15 cellular contexts compared by ENCODE assay signal in genomic region chr1:26704629-26705028, GRCh38. TPM values are rescaled to one million over a fixed set of nuclear protein-coding genes. Genes with fewer than 3 reads are reported as not detected.
DNase-seq lines count a peak whose midpoint lies in the region; ATAC-seq and TF ChIP-seq lines count a peak whose summit lies in the region.
"Had no signal": no experiment of that assay in that cellular context is flagged by ENCODE, and none has a peak within 500 bp of the region (broad histone marks: within the 10 kb centered on the region; RNA-seq: fewer than 3 reads in every experiment).

No MANE protein-coding gene starts in this region.

- peak overlapping the region; percentile 82 for H3K27ac ChIP-seq in RWPE2 (ENCODE audit: poor library complexity, severe bottlenecking)
- no peak overlapping the region for H3K27ac ChIP-seq in upper lobe of right lung

- H3K9me3 ChIP-seq in RWPE2 (ENCODE audit: severe bottlenecking) (no peaks in the 10 kb centered on the region), upper lobe of right lung (no peaks in the 10 kb centered on the region)

- H3K27ac Mint-ChIP-seq in natural killer cell (peak overlapping the region in 1 of 2 donors; percentile 85), glutamatergic neuron (ENCODE audit: unreplicated experiment) (peak overlapping the region; percentile 62)
- peak overlapping the region in 1 of 2 donors; percentile 70 for H3K27ac Mint-ChIP-seq in natural killer cell treated with Interleukin-12 subunit alpha and Interleukin-12 subunit beta and Interleukin-15 and Interleukin-18, amount 100 ng/mL, for 72 hours

- H3K4me1 Mint-ChIP-seq in natural killer cell, result peaks cover 29 to 43% of the 10 kb centered on the region in 2 donors
- H3K4me1 Mint-ChIP-seq in natural killer cell treated with Interleukin-12 subunit alpha and Interleukin-12 subunit beta and Interleukin-15 and Interleukin-18, amount 100 ng/mL, for 72 hours (ENCODE audit: low read depth in 2 of 2), result peaks cover 21 to 42% of the 10 kb centered on the region in 2 donors
- peaks cover 25% of the 10 kb centered on the region for H3K4me1 Mint-ChIP-seq in glutamatergic neuron (ENCODE audit: low read depth, unreplicated experiment)

- H3K4me1 ChIP-seq in RWPE2 (ENCODE audit: insufficient read depth, poor library complexity, severe bottlenecking) (peaks cover 77% of the 10 kb centered on the region), upper lobe of right lung (peaks cover 87% of the 10 kb centered on the region)

- DNase-seq in natural killer cell, result no peak
- no peak for DNase-seq in natural killer cell treated with Interleukin-12 subunit alpha and Interleukin-12 subunit beta and Interleukin-15 and Interleukin-18, amount 100 ng/mL, for 72 hours (ENCODE audit: low spot score)
- DNase-seq in RWPE2 (ENCODE audit: low spot score), result no peak
- DNase-seq in glutamatergic neuron, result no peak
- DNase-seq in ureter (ENCODE audit: low spot score), result peak; percentile 37
- DNase-seq in upper lobe of right lung, result no peak
- no peak for DNase-seq in Ammon's horn (ENCODE audit: low spot score)
- DNase-seq: activated CD4-positive, alpha-beta T cell treated with anti-CD3 and anti-CD28 coated beads for 48 hours; anterior cingulate cortex; dorsolateral prefrontal cortex; NCI-H2029; NCI-H526 treated with DMSO at 0.1 percent for 48 hours; RPMI8226 had no signal

- TF ChIP-seq CTCF in natural killer cell (IDR thresholded peaks at IDR 0.05), result no peak
- TF ChIP-seq CTCF in RWPE2 (IDR thresholded peaks at IDR 0.05; ENCODE audit: poor library complexity, severe bottlenecking), result no peak
- TF ChIP-seq CTCF in glutamatergic neuron (IDR thresholded peaks at IDR 0.05; ENCODE audit: partially characterized antibody, unreplicated experiment), result no peak
- TF ChIP-seq CTCF in upper lobe of right lung (IDR thresholded peaks at IDR 0.05), result no peak

- H3K27me3 Mint-ChIP-seq in natural killer cell (ENCODE audit: low read depth in 2 of 2) (no peaks in the 10 kb centered on the region), glutamatergic neuron (ENCODE audit: unreplicated experiment) (no peaks in the 10 kb centered on the region)
- no peaks in the 10 kb centered on the region for H3K27me3 Mint-ChIP-seq in natural killer cell treated with Interleukin-12 subunit alpha and Interleukin-12 subunit beta and Interleukin-15 and Interleukin-18, amount 100 ng/mL, for 72 hours

- H3K36me3 ChIP-seq in RWPE2 (ENCODE audit: low read depth), result peaks cover 43% of the 10 kb centered on the region
- H3K36me3 ChIP-seq in upper lobe of right lung, result no peaks in the 10 kb centered on the region

- H3K4me3 ChIP-seq in RWPE2 (ENCODE audit: severe bottlenecking) (no peak overlapping the region), upper lobe of right lung (no peak overlapping the region)
- H3K4me3 ChIP-seq: skin epidermis had no signal

- peak overlapping the region; percentile 31 for H3K4me3 Mint-ChIP-seq in natural killer cell
- H3K4me3 Mint-ChIP-seq in natural killer cell treated with Interleukin-12 subunit alpha and Interleukin-12 subunit beta and Interleukin-15 and Interleukin-18, amount 100 ng/mL, for 72 hours, result no peak overlapping the region
- H3K4me3 Mint-ChIP-seq in glutamatergic neuron (ENCODE audit: unreplicated experiment), result no peak overlapping the region

- H3K36me3 Mint-ChIP-seq in natural killer cell (no peaks in the 10 kb centered on the region), glutamatergic neuron (ENCODE audit: unreplicated experiment) (no peaks in the 10 kb centered on the region)
- peaks cover 4% of the 10 kb centered on the region for H3K36me3 Mint-ChIP-seq in natural killer cell treated with Interleukin-12 subunit alpha and Interleukin-12 subunit beta and Interleukin-15 and Interleukin-18, amount 100 ng/mL, for 72 hours

- H3K9me3 Mint-ChIP-seq in natural killer cell, result no peaks in the 10 kb centered on the region
- no peaks in the 10 kb centered on the region for H3K9me3 Mint-ChIP-seq in natural killer cell treated with Interleukin-12 subunit alpha and Interleukin-12 subunit beta and Interleukin-15 and Interleukin-18, amount 100 ng/mL, for 72 hours
- H3K9me3 Mint-ChIP-seq in glutamatergic neuron (ENCODE audit: unreplicated experiment), result no peaks in the 10 kb centered on the region

- H3K27me3 ChIP-seq in RWPE2 (ENCODE audit: insufficient read depth, poor library complexity, severe bottlenecking) (no peaks in the 10 kb centered on the region), upper lobe of right lung (no peaks in the 10 kb centered on the region)
- H3K27me3 ChIP-seq: dorsolateral prefrontal cortex had no signal

- ATAC-seq in natural killer cell (no peak), RWPE2 (ENCODE audit: low read depth) (no peak), upper lobe of right lung (no peak), HG03378 (IDR thresholded peaks at IDR 0.05; ENCODE audit: unreplicated experiment) (no peak)
- ATAC-seq in natural killer cell treated with Interleukin-12 subunit alpha and Interleukin-12 subunit beta and Interleukin-15 and Interleukin-18, amount 100 ng/mL, for 72 hours, result no peak

- intact Hi-C loops in natural killer cell (cut with micrococcal nuclease), result no loop called here
- intact Hi-C loops in upper lobe of right lung (cut with DNase I), result no loop called here

RNA-seq across cellular contexts. Expression of gene ARID1A, which starts 8.8 kb away (rescaled TPM):
- 100 to 1,000 TPM; 199 to 214 (median 202) TPM for total RNA-seq in natural killer cell
- total RNA-seq in natural killer cell treated with Interleukin-12 subunit alpha and Interleukin-12 subunit beta and Interleukin-15 and Interleukin-18, amount 100 ng/mL, for 72 hours, result 100 to 1,000 TPM; 132 to 196 TPM
- 187 TPM for total RNA-seq in glutamatergic neuron (ENCODE audit: unreplicated experiment)
- total RNA-seq in ureter, result 119 TPM
- 64.3 TPM for total RNA-seq in upper lobe of right lung
